In genomic region chr1:167752219-167752985, GRCh38 we compare ENCODE assay signal across 10 cellular contexts. TPM values are rescaled to one million over a fixed set of nuclear protein-coding genes. Genes with fewer than 3 reads are reported as not detected.
A peak's percentile ranks its signal among the peaks of the same experiment; 100 is the strongest.
DNase-seq lines count a peak whose midpoint lies in the region; ATAC-seq and TF ChIP-seq lines count a peak whose summit lies in the region.
"Had no signal": no experiment of that assay in that cellular context is flagged by ENCODE, and none has a peak within 500 bp of the region (broad histone marks: within the 10 kb centered on the region; RNA-seq: fewer than 3 reads in every experiment).

No MANE protein-coding gene starts in this region.

- peak overlapping the region; percentile 26 for H3K27ac ChIP-seq in muscle layer of duodenum (ENCODE audit: low read length)
- H3K27ac ChIP-seq: WERI-Rb-1 had no signal

- H3K4me1 ChIP-seq in muscle layer of duodenum (ENCODE audit: control insufficient read depth in 1 of 2, insufficient read depth in 2 of 2, low read length in 2 of 2) = peaks cover 25 to 35% of the 10 kb centered on the region in 2 donors

- H3K4me3 Mint-ChIP-seq in activated T-helper 2 cell treated with anti-CD3 and anti-CD28 coated beads, Interferon-gamma antibody, Interleukin-2, Interleukin-4, amounts not matched to agents 10 μg/mL and 5 μg/mL and 100 μg/mL, durations not matched to agents 14 hours and 24 hours and 36 hours (ENCODE audit: low read depth) = no peak overlapping the region

- no peaks in the 10 kb centered on the region for H3K9me3 ChIP-seq in muscle layer of duodenum (ENCODE audit: control insufficient read depth in 1 of 2, low read length in 2 of 2)

- no peak for TF ChIP-seq CTCF in GM10266 (IDR thresholded peaks at IDR 0.05; ENCODE audit: control insufficient read depth, insufficient read depth, low read depth, missing control alignments)

- peak; percentile 29 for ATAC-seq in HG02973 (IDR thresholded peaks at IDR 0.05; ENCODE audit: unreplicated experiment)
- no peak for ATAC-seq in GM18517 (IDR thresholded peaks at IDR 0.05; ENCODE audit: unreplicated experiment)
- no peak for ATAC-seq in HG02852 (IDR thresholded peaks at IDR 0.05; ENCODE audit: unreplicated experiment)

- H3K9me3 Mint-ChIP-seq in activated T-helper 2 cell treated with anti-CD3 and anti-CD28 coated beads, Interferon-gamma antibody, Interleukin-2, Interleukin-4, amounts not matched to agents 10 μg/mL and 5 μg/mL and 100 μg/mL, durations not matched to agents 14 hours and 24 hours and 36 hours = no peaks in the 10 kb centered on the region

- no peaks in the 10 kb centered on the region for H3K27me3 Mint-ChIP-seq in activated T-helper 2 cell treated with anti-CD3 and anti-CD28 coated beads, Interferon-gamma antibody, Interleukin-2, Interleukin-4, amounts not matched to agents 10 μg/mL and 5 μg/mL and 100 μg/mL, durations not matched to agents 14 hours and 24 hours and 36 hours (ENCODE audit: low read depth)

- DNase-seq in EH (ENCODE audit: low read depth) (peak; percentile 15), GM10266 (ENCODE audit: extremely low spot score) (no peak), KBM-7 (no peak)
- no peak for DNase-seq in activated T-helper 2 cell treated with anti-CD3 and anti-CD28 coated beads, Interferon-gamma antibody, Interleukin-2, Interleukin-4, amounts not matched to agents 10 μg/mL and 5 μg/mL and 100 μg/mL, durations not matched to agents 14 hours and 24 hours and 36 hours (ENCODE audit: low spot score)
- DNase-seq: NCI-H1436 treated with DMSO at 0.1 percent for 48 hours, WERI-Rb-1 had no signal

- H3K36me3 ChIP-seq in muscle layer of duodenum (ENCODE audit: control insufficient read depth in 1 of 2, insufficient read depth in 2 of 2, low read length in 2 of 2) = no peaks in the 10 kb centered on the region
- H3K36me3 ChIP-seq: WERI-Rb-1 had no signal

- in situ Hi-C loops in KBM-7 (cut with MboI; ENCODE audit: low pct_unique_long_range_greater_than_20kb, low sequenced_read_pairs) = no loop called here

- peak overlapping the region; percentile 4 for H3K27ac Mint-ChIP-seq in activated T-helper 2 cell treated with anti-CD3 and anti-CD28 coated beads, Interferon-gamma antibody, Interleukin-2, Interleukin-4, amounts not matched to agents 10 μg/mL and 5 μg/mL and 100 μg/mL, durations not matched to agents 14 hours and 24 hours and 36 hours

- peaks cover 16% of the 10 kb centered on the region for H3K4me1 Mint-ChIP-seq in activated T-helper 2 cell treated with anti-CD3 and anti-CD28 coated beads, Interferon-gamma antibody, Interleukin-2, Interleukin-4, amounts not matched to agents 10 μg/mL and 5 μg/mL and 100 μg/mL, durations not matched to agents 14 hours and 24 hours and 36 hours (ENCODE audit: low read depth)

- H3K4me3 ChIP-seq in muscle layer of duodenum (ENCODE audit: low read depth in 1 of 2, low read length in 2 of 2) = no peak overlapping the region

- H3K36me3 Mint-ChIP-seq in activated T-helper 2 cell treated with anti-CD3 and anti-CD28 coated beads, Interferon-gamma antibody, Interleukin-2, Interleukin-4, amounts not matched to agents 10 μg/mL and 5 μg/mL and 100 μg/mL, durations not matched to agents 14 hours and 24 hours and 36 hours (ENCODE audit: low read depth) = no peaks in the 10 kb centered on the region

- no peaks in the 10 kb centered on the region for H3K27me3 ChIP-seq in muscle layer of duodenum (ENCODE audit: low read depth, low read length)

- intact Hi-C loops in activated T-helper 2 cell treated with anti-CD3 and anti-CD28 coated beads, Interferon-gamma antibody, Interleukin-2, Interleukin-4, amounts not matched to agents 10 μg/mL and 5 μg/mL and 100 μg/mL, durations not matched to agents 14 hours and 24 hours and 36 hours (cut with micrococcal nuclease) = no loop called here

RNA-seq across cellular contexts. Expression of gene MPZL1, which starts 30.6 kb away (rescaled TPM):
- 36.7 and 40.5 TPM in 2 replicates for total RNA-seq in activated T-helper 2 cell treated with anti-CD3 and anti-CD28 coated beads, Interferon-gamma antibody, Interleukin-2, Interleukin-4, amounts not matched to agents 10 μg/mL and 5 μg/mL and 100 μg/mL, durations not matched to agents 14 hours and 24 hours and 36 hours
